11 cellular contexts compared by ENCODE assay signal in genomic region chr11:134949121-134949591, GRCh38.
DNase-seq lines count a peak whose midpoint lies in the region; TF ChIP-seq lines count a peak whose summit lies in the region.
"Had no signal": no experiment of that assay in that cellular context is flagged by ENCODE, and none has a peak within 500 bp of the region (broad histone marks: within the 10 kb centered on the region; RNA-seq: fewer than 3 reads in every experiment).

No MANE protein-coding gene starts in this region.

- H3K27me3 ChIP-seq in esophagus muscularis mucosa = peaks cover 0 to 13% (median 0%) of the 10 kb centered on the region in 4 donors

- H3K9me3 ChIP-seq in esophagus muscularis mucosa (no peaks in the 10 kb centered on the region), mesodermal cell (ENCODE audit: control insufficient read depth, low read length) (no peaks in the 10 kb centered on the region)

- POLR2A ChIA-PET in RWPE1 (lab: Yijun Ruan, JAX; ENCODE audit: low non-redundant PET) = interaction anchor here (0.7 kb wide), 1 partner anchor 147 kb away, joined by 3 read pairs; no protein-coding TSS in a partner anchor

- H3K27me3 Mint-ChIP-seq in CD14-positive monocyte (ENCODE audit: low read depth in 3 of 3) = peaks cover 0 to 10% (median 5%) of the 10 kb centered on the region in 3 donors

- no peak overlapping the region for H3K4me3 ChIP-seq in esophagus muscularis mucosa
- no peak overlapping the region for H3K4me3 ChIP-seq in mesodermal cell (ENCODE audit: extremely low read depth, insufficient read depth, low read length, poor library complexity, severe bottlenecking)

- H3K27ac ChIP-seq in RWPE1 (peak overlapping the region; percentile 27; the same call in 1 of the 2 replicates), esophagus muscularis mucosa (replicated peaks in 1 of 4) (no peak overlapping the region), mesodermal cell (ENCODE audit: low read depth, low read length, severe bottlenecking) (peak overlapping the region; percentile 89)

- WGBS in esophagus muscularis mucosa = 70% methylated on average over 3 of the region's 3 CpGs
- WGBS in mesodermal cell (ENCODE audit: insufficient coverage in 2 of 2), 2 experiments = 62 to 79% methylated on average over 2 of the region's 3 CpGs

- CTCF ChIA-PET in RWPE1 (lab: Yijun Ruan, JAX) = interaction anchor here (0.6 kb wide), 1 partner anchor 720 kb away, joined by 3 read pairs; no protein-coding TSS in a partner anchor

- no peaks in the 10 kb centered on the region for H3K4me1 Mint-ChIP-seq in CD14-positive monocyte
- H3K4me1 Mint-ChIP-seq: memory B cell had no signal

- no peak for TF ChIP-seq CTCF in RWPE1 (conservative IDR thresholded peaks at IDR 0.05; ENCODE audit: low read depth)
- no peak for TF ChIP-seq CTCF in esophagus muscularis mucosa (IDR thresholded peaks at IDR 0.05)
- TF ChIP-seq CTCF in CD14-positive monocyte (IDR thresholded peaks at IDR 0.05) = no peak

- H3K9me3 Mint-ChIP-seq in CD14-positive monocyte = no peaks in the 10 kb centered on the region
- H3K9me3 Mint-ChIP-seq: activated T-cell treated with anti-CD3 and anti-CD28 coated beads, Interleukin-2, amount 50 U/mL, for 4 hours had no signal

- H3K4me1 ChIP-seq in esophagus muscularis mucosa (peaks cover 0 to 9% (median 1%) of the 10 kb centered on the region in 4 donors), mesodermal cell (ENCODE audit: control insufficient read depth, insufficient read depth, low read length, poor library complexity, severe bottlenecking) (peaks cover 47% of the 10 kb centered on the region)

- no peak overlapping the region for H3K4me3 Mint-ChIP-seq in CD14-positive monocyte
- H3K4me3 Mint-ChIP-seq: activated T-cell treated with anti-CD3 and anti-CD28 coated beads, Interleukin-2, amount 50 U/mL, for 4 hours; memory B cell had no signal

- no peaks in the 10 kb centered on the region for H3K36me3 Mint-ChIP-seq in CD14-positive monocyte
- H3K36me3 Mint-ChIP-seq: memory B cell had no signal

- H3K36me3 ChIP-seq in esophagus muscularis mucosa = no peaks in the 10 kb centered on the region
- no peaks in the 10 kb centered on the region for H3K36me3 ChIP-seq in mesodermal cell (ENCODE audit: control insufficient read depth, insufficient read depth, low read length)

- H3K27ac Mint-ChIP-seq in CD14-positive monocyte = no peak overlapping the region
- H3K27ac Mint-ChIP-seq: memory B cell had no signal

- no peak for TF ChIP-seq EP300 in esophagus muscularis mucosa (IDR thresholded peaks at IDR 0.05)

- intact Hi-C loops in esophagus muscularis mucosa (cut with DNase I) = no loop called here
- intact Hi-C loops in CD14-positive monocyte (cut with micrococcal nuclease) = no loop called here

- TF ChIP-seq POLR2A in esophagus muscularis mucosa (IDR thresholded peaks at IDR 0.05; ENCODE audit: low read depth) = no peak

- peak; percentile 6 for DNase-seq in COLO829 (ENCODE audit: low spot score)
- peak; percentile 4 for DNase-seq in RWPE1 (ENCODE audit: low spot score)
- peak; percentile 70 for DNase-seq in esophagus muscularis mucosa (ENCODE audit: extremely low spot score)
- no peak for DNase-seq in CD14-positive monocyte (ENCODE audit: low spot score)
- no peak for DNase-seq in HPDE6-E6E7 (ENCODE audit: extremely low spot score)
- no peak for DNase-seq in pons (ENCODE audit: low spot score)
- DNase-seq in NCI-H2196 treated with DMSO at 0.1 percent for 48 hours (lab: John Stamatoyannopoulos, UW; ENCODE audit: unreplicated experiment) = no peak
- DNase-seq: activated T-cell treated with anti-CD3 and anti-CD28 coated beads, Interleukin-2, amount 50 U/mL, for 4 hours; effector CD8-positive, alpha-beta T cell had no signal

Comparison
In these comparisons a context has a peak if more than half of its experiments do, and no peak if none do; other contexts are left out.
1. DNase-seq: peak in COLO829 (single experiment), RWPE1 (single experiment) and esophagus muscularis mucosa (single experiment); none in CD14-positive monocyte (single experiment), HPDE6-E6E7 (single experiment), pons (single experiment) and NCI-H2196 treated with DMSO at 0.1 percent for 48 hours (single experiment).
2. H3K27ac ChIP-seq: peak in RWPE1 (single experiment) and mesodermal cell (single experiment); none in esophagus muscularis mucosa (0 of 4).